In genomic region chrX:23554304-23554703, GRCh38 we compare ENCODE assay signal across 9 cellular contexts.
DNase-seq lines count a peak whose midpoint lies in the region; ATAC-seq, FAIRE-seq and TF ChIP-seq lines count a peak whose summit lies in the region.
"Had no signal": no experiment of that assay in that cellular context is flagged by ENCODE, and none has a peak within 500 bp of the region (broad histone marks: within the 10 kb centered on the region; RNA-seq: fewer than 3 reads in every experiment).

No MANE protein-coding gene starts in this region.

- no peak for TF ChIP-seq POLR2A in gastroesophageal sphincter (IDR thresholded peaks at IDR 0.05)
- no peak for TF ChIP-seq POLR2A in spleen (IDR thresholded peaks at IDR 0.05)

- WGBS in gastroesophageal sphincter (ENCODE audit: low coverage in 1 of 2), 2 donors = 6 to 7% methylated on average over 3 of the region's 3 CpGs
- 10 to 21% (median 13%) methylated on average over 3 of the region's 3 CpGs for WGBS in spleen, 5 donors

- H3K4me3 ChIP-seq in SJCRH30 (no peak overlapping the region), gastroesophageal sphincter (no peak overlapping the region), spleen (no peak overlapping the region)
- H3K4me3 ChIP-seq: mucosa of descending colon had no signal

- intact Hi-C loops in spleen (cut with DNase I; ENCODE audit: low total_unique reads) = no loop called here

- no peak for FAIRE-seq in urothelium cell line (lab: Jason Lieb, UNC)

- H3K4me1 ChIP-seq in SJCRH30 (no peaks in the 10 kb centered on the region), gastroesophageal sphincter (no peaks in the 10 kb centered on the region), spleen (no peaks in the 10 kb centered on the region)

- TF ChIP-seq CTCF in gastroesophageal sphincter (IDR thresholded peaks at IDR 0.05) (peak in 3 of 4 experiments; percentile 32 to 51 (median 44)), spleen (IDR thresholded peaks at IDR 0.05 in 8 of 11, conservative IDR thresholded peaks at IDR 0.05 in 3 of 11) (peak in 3 of 11 experiments; percentile 16 to 18 (median 17))

- in situ Hi-C loops in KBM-7 (cut with MboI; ENCODE audit: low pct_unique_long_range_greater_than_20kb, low sequenced_read_pairs) = no loop called here

- H3K27me3 ChIP-seq in SJCRH30 (no peaks in the 10 kb centered on the region), gastroesophageal sphincter (no peaks in the 10 kb centered on the region), spleen (replicated peaks in 1 of 7) (no peaks in the 10 kb centered on the region)

- no peak overlapping the region for H3K27ac ChIP-seq in SJCRH30
- no peak overlapping the region for H3K27ac ChIP-seq in gastroesophageal sphincter
- no peak overlapping the region for H3K27ac ChIP-seq in spleen

- no peak for ATAC-seq in gastroesophageal sphincter
- ATAC-seq: mucosa of descending colon had no signal

- no peaks in the 10 kb centered on the region for H3K9me3 ChIP-seq in SJCRH30 (replicated peaks)
- peaks cover 0 to 4% (median 0%) of the 10 kb centered on the region in 3 donors for H3K9me3 ChIP-seq in gastroesophageal sphincter
- peaks cover 0 to 33% (median 25%) of the 10 kb centered on the region in 8 donors for H3K9me3 ChIP-seq in spleen
- H3K9me3 ChIP-seq: mucosa of descending colon had no signal

- TF ChIP-seq EP300 in gastroesophageal sphincter (IDR thresholded peaks at IDR 0.05) = no peak

- H3K36me3 ChIP-seq in SJCRH30 (no peaks in the 10 kb centered on the region), gastroesophageal sphincter (no peaks in the 10 kb centered on the region), spleen (no peaks in the 10 kb centered on the region)

- DNase-seq in DMS53 (lab: John Stamatoyannopoulos, UW) (peak; percentile 76), KBM-7 (peak; percentile 32), SJCRH30 (peak; percentile 4 to 61), urothelium cell line (ENCODE audit: low spot score) (peak; percentile 4), HK-2 (ENCODE audit: unreplicated experiment) (no peak), spleen (no peak)
- DNase-seq in activated CD8-positive, alpha-beta memory T cell treated with anti-CD3 and anti-CD28 coated beads, Interleukin-2, amount 50 U/mL, for 48 hours = no peak

Comparison
In these comparisons a context has a peak if more than half of its experiments do, and no peak if none do; other contexts are left out.
1. DNase-seq: peak in DMS53 (single experiment), KBM-7 (single experiment), SJCRH30 (2 of 2) and urothelium cell line (single experiment); none in HK-2 (single experiment), spleen (single experiment) and activated CD8-positive, alpha-beta memory T cell treated with anti-CD3 and anti-CD28 coated beads, Interleukin-2, amount 50 U/mL, for 48 hours (single experiment).